Comparison of ENCODE assay signal across 17 cellular contexts in the genomic region with DNA sequence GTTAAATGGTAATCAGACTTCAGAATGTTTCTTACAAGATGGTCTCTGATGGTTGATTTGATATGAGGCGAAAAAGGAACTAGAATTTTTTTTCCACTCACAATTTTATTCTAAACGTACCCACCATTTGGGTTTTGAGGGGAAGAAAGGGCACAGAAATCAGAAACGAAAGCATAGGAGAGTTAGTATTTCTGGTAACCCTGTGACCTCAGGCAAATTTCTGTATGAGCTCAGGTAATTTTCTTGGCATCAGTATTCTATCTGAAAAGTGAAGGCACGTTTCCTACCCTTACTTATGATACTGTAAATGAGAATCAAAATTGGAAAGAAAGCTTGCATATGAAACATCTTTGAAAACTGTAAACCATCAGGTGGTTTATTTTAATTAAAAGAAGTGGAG.
"Had no signal": no experiment of that assay in that cellular context is flagged by ENCODE, and none has a peak within 500 bp of the region (broad histone marks: within the 10 kb centered on the region; RNA-seq: fewer than 3 reads in every experiment).

No MANE protein-coding gene starts in this region.

- DNase-seq: effector CD4-positive, alpha-beta T cell; head of caudate nucleus; left ventricle myocardium superior; lower lobe of right lung; natural killer cell; occipital lobe; ovary; posterior cingulate gyrus; psoas muscle; right cardiac atrium; sigmoid colon; stimulated activated CD4-positive, alpha-beta T cell treated with anti-CD3 and anti-CD28 coated beads, Interleukin-2, amount 100 ng/mL, for 24 hours; stimulated activated naive B cell treated with anti-CD40 and anti-IgM and Interleukin-4, amounts not matched to agents 10 μg/mL and 1 μg/mL and 100 μg/mL, for 72 hours; upper lobe of left lung had no signal

- ATAC-seq: left ventricle myocardium superior; lower lobe of right lung; natural killer cell; psoas muscle; right cardiac atrium; stimulated activated naive B cell treated with anti-CD40 and anti-IgM and Interleukin-4, amounts not matched to agents 10 μg/mL and 1 μg/mL and 100 μg/mL, for 72 hours had no signal

- H3K4me3 ChIP-seq: dorsolateral prefrontal cortex, lower lobe of right lung, ovary, psoas muscle, sigmoid colon, thoracic aorta, tibial nerve, upper lobe of left lung had no signal

- H3K4me1 ChIP-seq: lower lobe of right lung, psoas muscle, sigmoid colon, tibial nerve, upper lobe of left lung had no signal

- H3K36me3 ChIP-seq: lower lobe of right lung, ovary, sigmoid colon, thoracic aorta, tibial nerve, upper lobe of left lung had no signal

- H3K9me3 ChIP-seq: lower lobe of right lung, ovary, psoas muscle, thoracic aorta, tibial nerve, upper lobe of left lung had no signal

- H3K27ac ChIP-seq: lower lobe of right lung, ovary, psoas muscle, sigmoid colon, thoracic aorta, tibial nerve, upper lobe of left lung had no signal

- H3K27me3 ChIP-seq: dorsolateral prefrontal cortex, ovary, sigmoid colon, tibial nerve, upper lobe of left lung had no signal
